In the genomic region with DNA sequence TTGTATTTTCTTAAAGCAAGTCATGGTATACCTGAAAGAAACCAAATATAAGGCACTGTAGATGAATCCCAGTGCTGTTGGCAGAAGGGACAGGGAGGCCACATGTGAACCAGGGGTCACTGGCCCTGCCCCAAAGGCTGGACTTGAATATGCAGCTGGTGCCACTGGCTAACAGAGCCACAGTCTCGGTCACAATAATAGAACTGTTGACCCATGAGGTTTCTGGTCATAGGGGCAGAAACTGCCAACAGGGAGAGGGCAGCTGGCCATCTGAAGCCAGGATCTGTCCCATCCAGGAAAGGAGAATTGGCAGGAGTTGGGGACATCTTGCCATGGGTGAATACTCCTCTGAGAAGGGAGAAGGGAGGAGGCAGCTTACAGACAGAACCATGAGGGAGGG, we compare ENCODE assay signal across 17 cellular contexts. TPM values are rescaled to one million over a fixed set of nuclear protein-coding genes. Genes with fewer than 3 reads are reported as not detected.
"Had no signal": no experiment of that assay in that cellular context is flagged by ENCODE, and none has a peak within 500 bp of the region (broad histone marks: within the 10 kb centered on the region; RNA-seq: fewer than 3 reads in every experiment).

No MANE protein-coding gene starts in this region.

- H3K27ac ChIP-seq: body of pancreas, colonic mucosa, sigmoid colon, spleen, tibial artery, WERI-Rb-1 had no signal

- H3K4me3 ChIP-seq: body of pancreas, colonic mucosa, sigmoid colon, spleen, tibial artery had no signal

- H3K4me1 ChIP-seq: body of pancreas, colonic mucosa, spleen had no signal

- H3K27me3 ChIP-seq: body of pancreas, colonic mucosa, sigmoid colon, tibial artery had no signal

- H3K36me3 ChIP-seq: colonic mucosa, sigmoid colon, spleen, tibial artery, WERI-Rb-1 had no signal

- FAIRE-seq: endometrium had no signal

- DNase-seq: activated CD4-positive, alpha-beta T cell treated with anti-CD3 and anti-CD28 coated beads for 1 hour; amniotic stem cell; body of pancreas; colonic mucosa; erythroblast; foreskin melanocyte; kidney glomerular epithelial cell; nephron progenitor cell; sigmoid colon; spleen; stimulated activated CD4-positive, alpha-beta T cell treated with anti-CD3 and anti-CD28 coated beads, Interleukin-4, amount 100 ng/mL, for 4 hours; SW 1271; tibial artery; WERI-Rb-1 had no signal

- H3K9me3 ChIP-seq: body of pancreas, colonic mucosa, sigmoid colon, tibial artery had no signal

RNA-seq across cellular contexts. Expression of gene PALM2AKAP2, which starts 31.9 kb away (rescaled TPM):
- total RNA-seq: activated CD8-positive, alpha-beta memory T cell treated with anti-CD3 and anti-CD28 coated beads for 36 hours; T-helper 2 cell treated with Interferon-gamma antibody and Interleukin-4, amounts not matched to agents 100 ng/mL and 5 ng/mL, for 36 hours had no signal
